In the genomic region with DNA sequence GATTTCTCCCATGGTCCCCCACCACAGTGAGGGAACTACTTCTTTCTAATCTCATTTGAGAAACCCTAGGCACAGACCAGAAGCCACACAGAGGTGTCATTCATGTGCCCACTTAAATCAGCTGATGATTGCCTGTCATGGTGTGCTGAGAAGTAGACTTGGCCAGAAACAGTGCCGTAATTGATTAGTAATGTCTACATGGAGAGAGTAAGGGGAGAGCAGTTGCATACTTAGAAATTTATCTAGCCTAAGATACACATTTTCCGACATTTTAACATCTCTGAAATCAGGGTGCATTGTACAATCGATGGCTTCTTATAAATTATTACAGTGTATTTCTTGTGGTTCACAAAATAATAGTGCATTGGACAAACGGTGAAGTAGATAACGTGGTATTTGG, we compare ENCODE assay signal across 15 cellular contexts.
"Had no signal": no experiment of that assay in that cellular context is flagged by ENCODE, and none has a peak within 500 bp of the region (broad histone marks: within the 10 kb centered on the region; RNA-seq: fewer than 3 reads in every experiment).

No MANE protein-coding gene starts in this region.

- H3K4me3 ChIP-seq: gastrocnemius medialis, heart right ventricle, left ventricle myocardium inferior, lung, upper lobe of left lung, uterus had no signal

- DNase-seq: effector memory CD4-positive, alpha-beta T cell; gastrocnemius medialis; heart right ventricle; left ventricle myocardium inferior; naive thymus-derived CD8-positive, alpha-beta T cell; posterior cingulate gyrus; stimulated activated CD4-positive, alpha-beta T cell treated with anti-CD3 and anti-CD28 coated beads, Interleukin-2, amount 100 ng/mL, for 24 hours; stimulated activated naive CD4-positive, alpha-beta T cell; upper lobe of left lung; uterus had no signal

- ATAC-seq: esophagus mucosa; gastrocnemius medialis; heart right ventricle; naive thymus-derived CD8-positive, alpha-beta T cell had no signal

- H3K9me3 ChIP-seq: neutrophil, uterus had no signal

- H3K4me1 ChIP-seq: gastrocnemius medialis, heart right ventricle, left ventricle myocardium inferior, upper lobe of left lung, uterus had no signal

- H3K27me3 ChIP-seq: upper lobe of left lung had no signal

- H3K36me3 ChIP-seq: gastrocnemius medialis, heart right ventricle, left ventricle myocardium inferior, neutrophil, upper lobe of left lung, uterus had no signal

- FAIRE-seq: endometrium, keratinocyte had no signal

- H3K27ac ChIP-seq: gastrocnemius medialis, heart right ventricle, left ventricle myocardium inferior, neutrophil, upper lobe of left lung, uterus had no signal
